In the genomic region with DNA sequence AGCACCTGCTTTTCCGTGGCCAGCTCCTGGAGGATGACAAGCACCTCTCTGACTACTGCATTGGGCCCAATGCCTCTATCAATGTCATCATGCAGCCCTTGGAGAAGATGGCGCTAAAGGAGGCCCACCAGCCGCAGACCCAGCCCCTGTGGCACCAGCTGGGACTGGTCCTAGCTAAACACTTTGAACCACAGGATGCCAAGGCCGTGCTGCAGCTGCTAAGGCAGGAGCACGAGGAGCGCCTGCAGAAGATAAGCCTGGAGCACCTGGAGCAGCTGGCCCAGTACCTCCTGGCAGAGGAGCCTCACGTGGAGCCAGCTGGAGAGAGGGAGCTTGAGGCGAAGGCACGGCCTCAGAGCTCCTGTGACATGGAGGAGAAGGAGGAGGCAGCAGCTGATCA, we compare ENCODE assay signal across 23 cellular contexts. TPM values are rescaled to one million over a fixed set of nuclear protein-coding genes. Genes with fewer than 3 reads are reported as not detected.
"Had no signal": no experiment of that assay in that cellular context is flagged by ENCODE, and none has a peak within 500 bp of the region (broad histone marks: within the 10 kb centered on the region; RNA-seq: fewer than 3 reads in every experiment).

No MANE protein-coding gene starts in this region.

- H3K27me3 ChIP-seq: right atrium auricular region, testis had no signal

- H3K27ac ChIP-seq: epithelial cell of prostate, gastrocnemius medialis, heart right ventricle, right atrium auricular region, skin epidermis, testis had no signal

- H3K4me3 ChIP-seq: gastrocnemius medialis, heart right ventricle, right atrium auricular region, skin epidermis, testis had no signal

- H3K4me1 ChIP-seq: gastrocnemius medialis, heart right ventricle, right atrium auricular region had no signal

- DNase-seq: activated B cell treated with CpG ODN at 0.5 μM for 24 hours; activated CD4-positive, alpha-beta T cell treated with anti-CD3 and anti-CD28 coated beads, Interleukin-2, amount 50 U/mL, for 1 hour; cortex of kidney; effector memory CD4-positive, alpha-beta T cell; gastrocnemius medialis; heart right ventricle; islet precursor cell; natural killer cell; nucleus accumbens; stimulated activated CD4-positive, alpha-beta T cell treated with anti-CD3 and anti-CD28 coated beads, Interleukin-4, amount 100 ng/mL, for 4 hours; stimulated activated naive CD8-positive, alpha-beta T cell treated with anti-CD3 and anti-CD28 coated beads, Interleukin-15, amount 100 ng/mL, for 72 hours; testis had no signal

- H3K27ac Mint-ChIP-seq: activated B cell treated with CpG ODN at 0.5 μM for 24 hours; activated naive CD4-positive, alpha-beta T cell treated with anti-CD3 and anti-CD28 coated beads, Interleukin-2, amount 50 U/mL, for 24 hours; natural killer cell; stimulated activated naive CD8-positive, alpha-beta T cell treated with anti-CD3 and anti-CD28 coated beads, Interleukin-15, amount 100 ng/mL, for 72 hours had no signal

- H3K9me3 Mint-ChIP-seq: activated B cell treated with CpG ODN at 0.5 μM for 24 hours; activated naive CD4-positive, alpha-beta T cell treated with anti-CD3 and anti-CD28 coated beads, Interleukin-2, amount 50 U/mL, for 24 hours; central memory CD8-positive, alpha-beta T cell; natural killer cell; stimulated activated naive CD8-positive, alpha-beta T cell treated with anti-CD3 and anti-CD28 coated beads, Interleukin-15, amount 100 ng/mL, for 72 hours had no signal

- H3K36me3 ChIP-seq: gastrocnemius medialis, heart right ventricle, right atrium auricular region had no signal

- H3K9me3 ChIP-seq: gastrocnemius medialis, heart right ventricle, right atrium auricular region, testis had no signal

- H3K36me3 Mint-ChIP-seq: activated naive CD4-positive, alpha-beta T cell treated with anti-CD3 and anti-CD28 coated beads, Interleukin-2, amount 50 U/mL, for 24 hours; brain; natural killer cell had no signal

- H3K4me3 Mint-ChIP-seq: activated B cell treated with CpG ODN at 0.5 μM for 24 hours; activated naive CD4-positive, alpha-beta T cell treated with anti-CD3 and anti-CD28 coated beads, Interleukin-2, amount 50 U/mL, for 24 hours; brain; central memory CD8-positive, alpha-beta T cell; natural killer cell; stimulated activated naive CD8-positive, alpha-beta T cell treated with anti-CD3 and anti-CD28 coated beads, Interleukin-15, amount 100 ng/mL, for 72 hours had no signal

- ATAC-seq: gastrocnemius medialis; heart right ventricle; left lobe of liver; natural killer cell; stimulated activated naive CD8-positive, alpha-beta T cell treated with anti-CD3 and anti-CD28 coated beads, Interleukin-15, amount 100 ng/mL, for 72 hours had no signal

- H3K4me1 Mint-ChIP-seq: activated B cell treated with CpG ODN at 0.5 μM for 24 hours; activated naive CD4-positive, alpha-beta T cell treated with anti-CD3 and anti-CD28 coated beads, Interleukin-2, amount 50 U/mL, for 24 hours; natural killer cell had no signal

RNA-seq across cellular contexts. Expression of a gene that starts 0.4 kb away (rescaled TPM):
- total RNA-seq: activated B cell treated with CpG ODN at 0.5 μM for 24 hours; activated CD8-positive, alpha-beta memory T cell treated with anti-CD3 and anti-CD28 coated beads for 36 hours; heart right ventricle; left lobe of liver; mucosa of gallbladder; natural killer cell; right atrium auricular region; urinary bladder had no signal
- polyA plus RNA-seq: heart right ventricle, urinary bladder had no signal

RNA-seq across cellular contexts. Expression of a gene that starts 37.6 kb away (rescaled TPM):
- total RNA-seq: activated B cell treated with CpG ODN at 0.5 μM for 24 hours, left lobe of liver, natural killer cell, right atrium auricular region had no signal

RNA-seq across cellular contexts. Expression of a gene that starts 42.2 kb away (rescaled TPM):
- total RNA-seq: activated B cell treated with CpG ODN at 0.5 μM for 24 hours; activated CD8-positive, alpha-beta memory T cell treated with anti-CD3 and anti-CD28 coated beads for 36 hours; gastrocnemius medialis; heart right ventricle; left lobe of liver; mucosa of gallbladder; natural killer cell; posterior vena cava; right atrium auricular region had no signal
